ENCODE assay signal across 9 cellular contexts in genomic region chr6:77822265-77822664, GRCh38.
"Had no signal": no experiment of that assay in that cellular context is flagged by ENCODE, and none has a peak within 500 bp of the region (broad histone marks: within the 10 kb centered on the region; RNA-seq: fewer than 3 reads in every experiment).

No MANE protein-coding gene starts in this region.

- H3K4me3 Mint-ChIP-seq: IgD-negative memory B cell had no signal

- H3K4me3 ChIP-seq: K562 had no signal

- FAIRE-seq: HepG2, HTR-8/SVneo, K562 had no signal

- DNase-seq: IMR-90, KBM-7, KG1 had no signal

- H3K27ac ChIP-seq: HL-60, KMS-11 had no signal

- H3K27ac Mint-ChIP-seq: IgD-negative memory B cell had no signal

- H3K4me2 ChIP-seq: KMS-11 had no signal

- H3K9ac ChIP-seq: KMS-11 had no signal

- H3K9me3 Mint-ChIP-seq: IgD-negative memory B cell had no signal

- H3K27me3 Mint-ChIP-seq: IgD-negative memory B cell had no signal

- ATAC-seq: HepG2, K562 had no signal

- H3K36me3 Mint-ChIP-seq: IgD-negative memory B cell had no signal
